In genomic region chr16:11350531-11351335, GRCh38 we compare ENCODE assay signal across 13 cellular contexts. TPM values are rescaled to one million over a fixed set of nuclear protein-coding genes. Genes with fewer than 3 reads are reported as not detected.
DNase-seq lines count a peak whose midpoint lies in the region; ATAC-seq, FAIRE-seq and TF ChIP-seq lines count a peak whose summit lies in the region.
"Had no signal": no experiment of that assay in that cellular context is flagged by ENCODE, and none has a peak within 500 bp of the region (broad histone marks: within the 10 kb centered on the region; RNA-seq: fewer than 3 reads in every experiment).

No MANE protein-coding gene starts in this region.

- peak; percentile 31; the same call in 1 of the 2 replicates for TF ChIP-seq POLR2A in IMR-90 (IDR thresholded peaks at IDR 0.05; ENCODE audit: low read depth, low read length)

- peaks cover 32% of the 10 kb centered on the region for H3K79me2 ChIP-seq in ACC112 (ENCODE audit: control insufficient read depth, insufficient read depth, low read length, unreplicated experiment)
- peaks cover 66% of the 10 kb centered on the region for H3K79me2 ChIP-seq in neural progenitor cell (ENCODE audit: low read depth)

- peak overlapping the region; percentile 68 to 94 for H4K8ac ChIP-seq in IMR-90 (ENCODE audit: low read depth in 2 of 2, low read length in 2 of 2)

- peak overlapping the region; percentile 74 for H3K18ac ChIP-seq in IMR-90 (ENCODE audit: low read depth, low read length)

- POLR2A ChIA-PET in IMR-90 (lab: Charles Lee; ENCODE audit: unreplicated experiment), result no interaction called here

- peak overlapping the region; percentile 14 for H3K27ac Mint-ChIP-seq in neural progenitor cell
- H3K27ac Mint-ChIP-seq: activated CD4-positive, alpha-beta memory T cell treated with anti-CD3 and anti-CD28 coated beads for 36 hours; activated naive CD8-positive, alpha-beta T cell treated with anti-CD3 and anti-CD28 coated beads, Interleukin-2, amount 10 ng/mL, durations not matched to agents 7 days and 5 days; effector memory CD8-positive, alpha-beta T cell had no signal

- peak overlapping the region; percentile 90; the same call in 2 of the 3 replicates for H2BK15ac ChIP-seq in IMR-90 (ENCODE audit: low read depth, low read length)

- FAIRE-seq in endometrium (lab: Jason Lieb, UNC), result peak; percentile 78

- H3F3A ChIP-seq in neural progenitor cell (ENCODE audit: low read depth), result no peaks in the 10 kb centered on the region

- dilution Hi-C loops in IMR-90 (cut with HindIII; ENCODE audit: low sequenced_read_pairs, unreplicated experiment), result no loop called here

- H3K36me3 Mint-ChIP-seq in neural progenitor cell, result peaks cover 32% of the 10 kb centered on the region

- H2BK20ac ChIP-seq in IMR-90 (ENCODE audit: low read depth, low read length), result peak overlapping the region; percentile 93

- intact Hi-C loops in IMR-90 (cut with micrococcal nuclease), result loop anchor here (5.0 kb wide), 1 partner anchor 53 kb away; no protein-coding TSS in a partner anchor

- 20% methylated on average over 2 of the region's 13 CpGs; no CpG with 5 or more reads in 1 of the 2 experiments for WGBS in IMR-90 (ENCODE audit: extremely low coverage in 2 of 2, insufficient read length in 1 of 2), 2 experiments

- peaks cover 30 to 76% of the 10 kb centered on the region in 2 experiments for H3K79me1 ChIP-seq in IMR-90 (ENCODE audit: low read depth in 1 of 2, low read length in 2 of 2)

- H3K27me3 ChIP-seq in ACC112 (ENCODE audit: insufficient read depth, low read length) (no peaks in the 10 kb centered on the region), IMR-90 (ENCODE audit: control insufficient read depth, insufficient read depth, low read length) (no peaks in the 10 kb centered on the region), neural progenitor cell (no peaks in the 10 kb centered on the region), BE2C (no peaks in the 10 kb centered on the region)
- H3K27me3 ChIP-seq: ovary had no signal

- H3K14ac ChIP-seq in IMR-90 (replicated peaks; ENCODE audit: low read depth, low read length), result peak overlapping the region; percentile 97

- peak overlapping the region; percentile 42 for H2AK9ac ChIP-seq in IMR-90 (replicated peaks; ENCODE audit: low read depth, low read length, poor library complexity)

- H3K4me2 ChIP-seq in IMR-90 (ENCODE audit: low read depth, low read length), result peak overlapping the region; percentile 71
- H3K4me2 ChIP-seq in neural progenitor cell, result no peak overlapping the region

- in situ Hi-C loops in IMR-90 (cut with MboI; ENCODE audit: low sequenced_read_pairs), result loop anchor here (10.0 kb wide), 1 partner anchor 246 kb away; no protein-coding TSS in a partner anchor

- H3K4ac ChIP-seq in IMR-90 (ENCODE audit: low read depth, low read length), result peak overlapping the region; percentile 95

- peak overlapping the region; percentile 97 for H2BK120ac ChIP-seq in IMR-90 (ENCODE audit: low read depth, low read length)

- H3K36me3 ChIP-seq in ACC112 (ENCODE audit: insufficient read depth, low read length), result no peaks in the 10 kb centered on the region
- H3K36me3 ChIP-seq in IMR-90 (ENCODE audit: control insufficient read depth, insufficient read depth, low read length), result no peaks in the 10 kb centered on the region
- peaks cover 5% of the 10 kb centered on the region for H3K36me3 ChIP-seq in neural progenitor cell
- no peaks in the 10 kb centered on the region for H3K36me3 ChIP-seq in BE2C
- H3K36me3 ChIP-seq: ovary had no signal

- TF ChIP-seq RAD21 in IMR-90 (IDR thresholded peaks at IDR 0.05; ENCODE audit: low read length), result no peak

- no TSS peak for BruUV-seq in IMR-90 (replicated peaks; lab: Mats Ljungman, UMichigan)

- H2AFZ ChIP-seq in ACC112 (ENCODE audit: low read length, unreplicated experiment) (no peak overlapping the region), IMR-90 (replicated peaks; ENCODE audit: low read length, poor library complexity) (peak overlapping the region; percentile 85), neural progenitor cell (replicated peaks) (no peak overlapping the region)

- peak overlapping the region; percentile 96 for H3K56ac ChIP-seq in IMR-90 (ENCODE audit: extremely low read depth, insufficient read depth, low read length)

- peaks cover 36% of the 10 kb centered on the region for H3K4me1 Mint-ChIP-seq in neural progenitor cell

- H3K9ac ChIP-seq in IMR-90 (ENCODE audit: low read depth, low read length), result peak overlapping the region; percentile 86
- no peak overlapping the region for H3K9ac ChIP-seq in neural progenitor cell

- H2BK5ac ChIP-seq in IMR-90 (ENCODE audit: low read depth, low read length, poor library complexity, severe bottlenecking), result peak overlapping the region; percentile 89

- ATAC-seq in IMR-90 (ENCODE audit: low read depth), result peak; percentile 75
- ATAC-seq: effector memory CD8-positive, alpha-beta T cell had no signal

- H3K4me3 ChIP-seq in ACC112 (ENCODE audit: low read depth, low read length) (peak overlapping the region; percentile 9; the same call in 1 of the 2 replicates), IMR-90 (ENCODE audit: insufficient read depth, low read depth, low read length) (peak overlapping the region; percentile 11), neural progenitor cell (no peak overlapping the region), BE2C (ENCODE audit: low read depth, low read length) (no peak overlapping the region)
- H3K4me3 ChIP-seq: ovary had no signal

- H3K27ac ChIP-seq in ACC112 (ENCODE audit: low read depth, low read length), result peak overlapping the region; percentile 35
- H3K27ac ChIP-seq in IMR-90 (ENCODE audit: insufficient read depth, low read length), result peak overlapping the region; percentile 97
- H3K27ac ChIP-seq in neural progenitor cell, result no peak overlapping the region

- H4K91ac ChIP-seq in IMR-90 (ENCODE audit: insufficient read depth, low read depth, low read length), result peak overlapping the region; percentile 95

- no peak overlapping the region for H3K4me3 Mint-ChIP-seq in neural progenitor cell
- H3K4me3 Mint-ChIP-seq: activated CD4-positive, alpha-beta memory T cell treated with anti-CD3 and anti-CD28 coated beads for 36 hours; activated naive CD8-positive, alpha-beta T cell treated with anti-CD3 and anti-CD28 coated beads, Interleukin-2, amount 10 ng/mL, durations not matched to agents 7 days and 5 days; effector memory CD8-positive, alpha-beta T cell had no signal

- no peaks in the 10 kb centered on the region for H3K9me3 ChIP-seq in IMR-90 (ENCODE audit: control insufficient read depth, insufficient read depth, low read length)
- H3K9me3 ChIP-seq in neural progenitor cell (ENCODE audit: low read depth), result no peaks in the 10 kb centered on the region
- no peaks in the 10 kb centered on the region for H3K9me3 ChIP-seq in BE2C
- H3K9me3 ChIP-seq: ovary had no signal

- H3K9me3 Mint-ChIP-seq in neural progenitor cell, result no peaks in the 10 kb centered on the region
- H3K9me3 Mint-ChIP-seq: activated naive CD8-positive, alpha-beta T cell treated with anti-CD3 and anti-CD28 coated beads, Interleukin-2, amount 10 ng/mL, durations not matched to agents 7 days and 5 days; effector memory CD8-positive, alpha-beta T cell had no signal

- peak overlapping the region; percentile 97 for H4K5ac ChIP-seq in IMR-90 (ENCODE audit: low read depth, low read length)

- CTCF ChIA-PET in IMR-90 (lab: Yijun Ruan, JAX), result interaction anchor here (1.2 kb wide), 1 partner anchor 8 kb away, joined by 3 read pairs; no protein-coding TSS in a partner anchor

- H4K20me1 ChIP-seq in IMR-90 (ENCODE audit: insufficient read depth, low read length) (no peaks in the 10 kb centered on the region), neural progenitor cell (ENCODE audit: low read depth) (peaks cover 52% of the 10 kb centered on the region)

- DNase-seq in IMR-90 (peak; percentile 87), neural progenitor cell (ENCODE audit: low spot score) (no peak), iPS-NIHi7 (ENCODE audit: extremely low spot score) (no peak), BE2C (no peak), HuH-7 (ENCODE audit: low spot score) (no peak)
- no peak for DNase-seq in stimulated activated naive CD4-positive, alpha-beta T cell (lab: John Stamatoyannopoulos, UW)
- DNase-seq: activated CD4-positive, alpha-beta memory T cell treated with anti-CD3 and anti-CD28 coated beads for 36 hours; activated naive CD8-positive, alpha-beta T cell treated with anti-CD3 and anti-CD28 coated beads, Interleukin-2, amount 10 ng/mL, durations not matched to agents 7 days and 5 days; effector memory CD8-positive, alpha-beta T cell; islet precursor cell had no signal

- H3K9me1 ChIP-seq in IMR-90 (ENCODE audit: insufficient read depth, low read length), result peaks cover 12% of the 10 kb centered on the region; the same call in 1 of the 2 replicates

- TF ChIP-seq CTCF in IMR-90 (conservative IDR thresholded peaks at IDR 0.05; ENCODE audit: low read depth, low read length) (no peak), neural progenitor cell (IDR thresholded peaks at IDR 0.05) (no peak), BE2C (IDR thresholded peaks at IDR 0.05; ENCODE audit: low read depth, low read length) (no peak)

- H3K27me3 Mint-ChIP-seq in neural progenitor cell (ENCODE audit: insufficient read depth, low read depth), result no peaks in the 10 kb centered on the region
- H3K27me3 Mint-ChIP-seq: activated naive CD8-positive, alpha-beta T cell treated with anti-CD3 and anti-CD28 coated beads, Interleukin-2, amount 10 ng/mL, durations not matched to agents 7 days and 5 days had no signal

- H3K4me1 ChIP-seq in ACC112 (ENCODE audit: control insufficient read depth, insufficient read depth, low read length, unreplicated experiment) (peaks cover 40% of the 10 kb centered on the region), IMR-90 (ENCODE audit: control insufficient read depth, insufficient read depth, low read length) (peaks cover 34% of the 10 kb centered on the region), neural progenitor cell (peaks cover 15% of the 10 kb centered on the region), BE2C (no peaks in the 10 kb centered on the region)

- H2AK5ac ChIP-seq in IMR-90 (ENCODE audit: low read depth, low read length), result peak overlapping the region; percentile 75

- H3K23ac ChIP-seq in IMR-90 (ENCODE audit: low read depth, low read length), result peak overlapping the region; percentile 95

TF ChIP-seq in IMR-90, 13 proteins besides CTCF, POLR2A, EP300 and RAD21 (continues in another document):
- no peak for TF ChIP-seq MXI1 (IDR thresholded peaks at IDR 0.05; ENCODE audit: borderline replicate concordance, low read depth, low read length)
- TF ChIP-seq CHD1 (IDR thresholded peaks at IDR 0.05; ENCODE audit: low read depth, low read length), result no peak
- TF ChIP-seq CEBPB (IDR thresholded peaks at IDR 0.05; ENCODE audit: low read depth, low read length), result no peak
- no peak for TF ChIP-seq NFE2L2 (IDR thresholded peaks at IDR 0.05; ENCODE audit: low read depth, low read length)
- no peak for TF ChIP-seq BHLHE40 (IDR thresholded peaks at IDR 0.05; ENCODE audit: low read depth, low read length)
- TF ChIP-seq RCOR1 (IDR thresholded peaks at IDR 0.05; ENCODE audit: insufficient replicate concordance, low read length), result no peak

RNA-seq across cellular contexts. Expression of gene RMI2, which starts 5.5 kb away (rescaled TPM):
- 3.2 and 5.8 TPM in 2 replicates for total RNA-seq in IMR-90 (2012; rRNA removed)
- polyA plus RNA-seq in IMR-90 (2012; rRNA removed), result 4.0 and 5.6 TPM in 2 replicates
- polyA plus RNA-seq in IMR-90 (2012; cell fraction: cytosol; rRNA removed), result 1.7 and 3.8 TPM in 2 replicates
- 1.4 and 3.8 TPM in 2 replicates for polyA plus RNA-seq in IMR-90 (2012; cell fraction: nucleus; rRNA removed; ENCODE audit: low replicate concordance)
- 56.1 and 68.6 TPM in 2 replicates for total RNA-seq in neural progenitor cell (ENCODE audit: low replicate concordance)
- polyA plus RNA-seq in BE2C (2012; ENCODE audit: insufficient read depth, insufficient read length, low read depth), result 4.9 TPM

Comparison
In these comparisons a context has a peak if more than half of its experiments do, and no peak if none do; other contexts are left out.
1. H3K4me3 ChIP-seq: peak in ACC112 (single experiment) and IMR-90 (single experiment); none in neural progenitor cell (single experiment) and BE2C (single experiment).